In genomic region chr11:114081641-114082414, GRCh38 we compare ENCODE assay signal across 12 cellular contexts. TPM values are rescaled to one million over a fixed set of nuclear protein-coding genes. Genes with fewer than 3 reads are reported as not detected.
A peak's percentile ranks its signal among the peaks of the same experiment; 100 is the strongest.
DNase-seq lines count a peak whose midpoint lies in the region; ATAC-seq, FAIRE-seq and TF ChIP-seq lines count a peak whose summit lies in the region.
"Had no signal": no experiment of that assay in that cellular context is flagged by ENCODE, and none has a peak within 500 bp of the region (broad histone marks: within the 10 kb centered on the region; RNA-seq: fewer than 3 reads in every experiment).

No MANE protein-coding gene starts in this region.

- H3K4me2 ChIP-seq in GM23248 (ENCODE audit: unreplicated experiment): no peak overlapping the region

- H2AFZ ChIP-seq in GM23248: no peak overlapping the region

- H3K27ac ChIP-seq in GM23248: no peak overlapping the region
- H3K27ac ChIP-seq in gastrocnemius medialis: peak overlapping the region; percentile 94 to 99 (median 96)

- WGBS in GM23248 (ENCODE audit: low coverage in 1 of 2, low lambda C conversion rate in 2 of 2, missing lambda C conversion rate in 2 of 2), 2 experiments: 71 to 77% methylated on average over 9 of the region's 9 CpGs

- H3K4me1 ChIP-seq in GM23248 (ENCODE audit: insufficient read depth) (0 out of 2 replicates have a peak, but pooled peaks cover 3% of the 10 kb centered on the region), gastrocnemius medialis (peaks cover 100% of the 10 kb centered on the region in 2 donors)

- no peak for FAIRE-seq in RCC 7860 (lab: Jason Lieb, UNC)
- FAIRE-seq: GM12878 had no signal

- H3K27me3 ChIP-seq in GM23248 (replicated peaks; ENCODE audit: insufficient read depth) (peaks cover 17% of the 10 kb centered on the region), gastrocnemius medialis (no peaks in the 10 kb centered on the region)

- no peaks in the 10 kb centered on the region for H3K9me2 ChIP-seq in GM23248 (ENCODE audit: insufficient read depth)

- intact Hi-C loops in gastrocnemius medialis (cut with DNase I; ENCODE audit: low total_unique reads): loop anchor here (1.0 to 2.0 kb wide), 2 partner anchors 17 to 41 kb away; no protein-coding TSS in a partner anchor

- ATAC-seq in gastrocnemius medialis (peak in 1 of 2 donors; percentile 7), GM19328 (IDR thresholded peaks at IDR 0.05; ENCODE audit: unreplicated experiment) (no peak)
- ATAC-seq: GM12878 had no signal

- TF ChIP-seq POLR2A in gastrocnemius medialis (IDR thresholded peaks at IDR 0.05): no peak

- DNase-seq in GM23248 (peak; percentile 46), astrocyte of the cerebellum (ENCODE audit: low read depth) (peak; percentile 86), iris pigment epithelial cell (ENCODE audit: low read depth) (peak; percentile 81), gastrocnemius medialis (no peak), T-helper 2 cell (no peak), RCC 7860 (ENCODE audit: low spot score) (no peak), GDM1 (lab: John Stamatoyannopoulos, UW) (no peak)
- DNase-seq: activated CD4-positive, alpha-beta T cell treated with anti-CD3 and anti-CD28 coated beads for 4 hours; COR-L47; stimulated activated naive CD8-positive, alpha-beta T cell treated with anti-CD3 and anti-CD28 coated beads, Interleukin-15, Interleukin-2, amounts not matched to agents 100 U/mL and 50 U/mL, for 24 hours had no signal

- H3K36me3 ChIP-seq in GM23248 (ENCODE audit: low read depth) (no peaks in the 10 kb centered on the region), gastrocnemius medialis (peaks cover 0 to 34% of the 10 kb centered on the region in 2 donors)

- H3K9me3 ChIP-seq in GM23248 (ENCODE audit: low read depth) (no peaks in the 10 kb centered on the region), gastrocnemius medialis (no peaks in the 10 kb centered on the region)

- no peaks in the 10 kb centered on the region for H4K20me1 ChIP-seq in GM23248 (ENCODE audit: insufficient read depth)

- H3K4me3 ChIP-seq in GM23248: no peak overlapping the region
- H3K4me3 ChIP-seq in astrocyte of the cerebellum (ENCODE audit: low read depth, low read length): no peak overlapping the region
- H3K4me3 ChIP-seq in gastrocnemius medialis: peak overlapping the region in 3 of 4 donors; percentile 48 to 54 (median 50)
- H3K4me3 ChIP-seq: GM12878 had no signal

- in situ Hi-C loops in GM23248 (cut with MboI): no loop called here
- in situ Hi-C loops in astrocyte of the cerebellum (cut with HindIII; ENCODE audit: low sequenced_read_pairs): loop anchor here (5.0 kb wide), 1 partner anchor 60 kb away; no protein-coding TSS in a partner anchor
- in situ Hi-C loops in gastrocnemius medialis (cut with MboI; ENCODE audit: low sequenced_read_pairs in 4 of 4): no loop called here

- 0 out of 2 replicates have a peak, but pooled peaks cover 5% of the 10 kb centered on the region for H3F3A ChIP-seq in GM23248 (ENCODE audit: insufficient read depth)

- TF ChIP-seq CTCF in astrocyte of the cerebellum (IDR thresholded peaks at IDR 0.05; ENCODE audit: low read depth, low read length, missing control alignments) (no peak), gastrocnemius medialis (IDR thresholded peaks at IDR 0.05 in 4 of 5, conservative IDR thresholded peaks at IDR 0.05 in 1 of 5) (no peak)

- no peaks in the 10 kb centered on the region for H3K79me2 ChIP-seq in GM23248 (ENCODE audit: insufficient read depth)

- H3K9ac ChIP-seq in GM23248: no peak overlapping the region

RNA-seq across cellular contexts. Expression of gene ZBTB16, which starts 22.3 kb away (rescaled TPM):
- total RNA-seq in GM23248 (2014; rRNA removed; shearing (Covaris generic)): not detected in 2 replicates
- not detected in 2 replicates for polyA plus RNA-seq in GM23248 (2016; fragmentation: Nextera tagmentation; extraction: Ambion mirVana)
- total RNA-seq in gastrocnemius medialis: 100 to 1,000 TPM; 156 to 250 (median 196) TPM
- polyA plus RNA-seq: GM12878 had no signal

Comparison
In these comparisons a context has a peak if more than half of its experiments do, and no peak if none do; other contexts are left out.
1. DNase-seq: peak in GM23248 (single experiment), astrocyte of the cerebellum (single experiment) and iris pigment epithelial cell (single experiment); none in gastrocnemius medialis (0 of 2), T-helper 2 cell (0 of 5), RCC 7860 (single experiment) and GDM1 (single experiment).
2. H3K4me3 ChIP-seq: peak in gastrocnemius medialis (3 of 4); none in GM23248 (single experiment) and astrocyte of the cerebellum (single experiment).
3. RNA of gene ZBTB16, which starts 22.3 kb away (total RNA-seq): 156 to 250 TPM in gastrocnemius medialis; not detected in GM23248; every median in the first group is over 100 times any median in the second.